7 cellular contexts compared by ENCODE assay signal in genomic region chr4:110869862-110870577, GRCh38.
DNase-seq lines count a peak whose midpoint lies in the region; ATAC-seq, FAIRE-seq and TF ChIP-seq lines count a peak whose summit lies in the region.

No MANE protein-coding gene starts in this region.

- intact Hi-C loops in pancreas (cut with DNase I), result no loop called here
- intact Hi-C loops in vagina (cut with DNase I), result no loop called here

- H3K27me3 ChIP-seq in pancreas, result no peaks in the 10 kb centered on the region
- H3K27me3 ChIP-seq in vagina, result no peaks in the 10 kb centered on the region

- peak; percentile 93 for ATAC-seq in GM18870 (IDR thresholded peaks at IDR 0.05; ENCODE audit: unreplicated experiment)
- ATAC-seq in HG02571 (IDR thresholded peaks at IDR 0.05; ENCODE audit: unreplicated experiment), result peak; percentile 57
- peak in 3 of 4 donors; percentile 25 to 40 (median 39) for ATAC-seq in pancreas

- H3K27ac ChIP-seq in pancreas, result no peak overlapping the region
- no peak overlapping the region for H3K27ac ChIP-seq in vagina

- WGBS in pancreas, 2 donors, result 49 to 61% methylated on average over 1 of the region's 1 CpG

- no peak for TF ChIP-seq POLR2A in vagina (IDR thresholded peaks at IDR 0.05)

- H3K4me3 ChIP-seq in pancreas (no peak overlapping the region), vagina (no peak overlapping the region)

- TF ChIP-seq CTCF in pancreas (IDR thresholded peaks at IDR 0.05) (no peak), vagina (IDR thresholded peaks at IDR 0.05) (no peak)

- H3K4me1 ChIP-seq in pancreas (no peaks in the 10 kb centered on the region), vagina (no peaks in the 10 kb centered on the region)

- H3K9me3 ChIP-seq in pancreas, result no peaks in the 10 kb centered on the region
- H3K9me3 ChIP-seq in vagina, result no peaks in the 10 kb centered on the region

- no peaks in the 10 kb centered on the region for H3K36me3 ChIP-seq in pancreas
- H3K36me3 ChIP-seq in vagina, result no peaks in the 10 kb centered on the region

- no peak for FAIRE-seq in pancreas (lab: Jason Lieb, UNC)

- DNase-seq in LoVo (ENCODE audit: low spot score) (peak; percentile 52), pancreas (no peak), vagina (ENCODE audit: extremely low spot score in 2 of 2) (no peak)
- DNase-seq in stimulated activated CD4-positive, alpha-beta T cell treated with anti-CD3 and anti-CD28 coated beads, Interleukin-4, amount 100 ng/mL, for 1 hour, result no peak
- DNase-seq in activated naive CD4-positive, alpha-beta T cell treated with Interleukin-2 at 50 U/mL for 16 hours, result no peak

Comparison
In these comparisons a context has a peak if more than half of its experiments do, and no peak if none do; other contexts are left out.
1. ATAC-seq: peak in every context shown above with its lines; median percentile 93 in GM18870; 57 in HG02571; 39 in pancreas.